ENCODE assay signal across 15 cellular contexts in the genomic region with DNA sequence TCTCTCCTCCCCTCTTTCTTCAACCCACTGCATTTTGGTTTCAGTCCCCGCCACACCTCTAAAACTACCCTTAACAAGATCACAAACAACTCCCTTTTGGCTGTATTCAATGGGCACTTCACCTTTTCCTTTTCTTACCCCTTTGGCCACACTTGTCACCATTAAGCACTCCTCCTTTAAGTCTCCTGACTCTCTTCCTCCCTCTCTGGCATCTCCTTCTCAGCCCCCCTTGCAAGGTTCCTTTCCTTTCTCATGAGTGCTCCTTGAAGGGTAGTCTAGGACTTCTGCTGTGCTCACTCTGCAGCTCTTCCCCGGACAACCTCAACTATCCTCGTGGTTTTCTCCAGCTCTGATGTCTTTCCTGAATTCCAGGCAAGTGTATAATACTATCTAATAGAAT.
DNase-seq lines count a peak whose midpoint lies in the region; TF ChIP-seq lines count a peak whose summit lies in the region.
"Had no signal": no experiment of that assay in that cellular context is flagged by ENCODE, and none has a peak within 500 bp of the region (broad histone marks: within the 10 kb centered on the region; RNA-seq: fewer than 3 reads in every experiment).

No MANE protein-coding gene starts in this region.

- H3K4ac ChIP-seq in mesendoderm (ENCODE audit: low read depth, low read length), result no peak overlapping the region

- H3K4me2 ChIP-seq in hepatocyte, result no peak overlapping the region
- H3K4me2 ChIP-seq in mesendoderm (ENCODE audit: low read length), result no peak overlapping the region

- H3K27me3 ChIP-seq in CD8-positive, alpha-beta memory T cell (ENCODE audit: insufficient read depth, low read length, poor library complexity, severe bottlenecking), result no peaks in the 10 kb centered on the region
- no peaks in the 10 kb centered on the region for H3K27me3 ChIP-seq in SJSA1 (replicated peaks)
- H3K27me3 ChIP-seq in hepatocyte, result no peaks in the 10 kb centered on the region
- H3K27me3 ChIP-seq in mesendoderm (ENCODE audit: insufficient read depth, low read length, poor library complexity), result no peaks in the 10 kb centered on the region

- H2BK5ac ChIP-seq in mesendoderm (ENCODE audit: low read length), result peak overlapping the region; percentile 17

- H4K8ac ChIP-seq in mesendoderm (ENCODE audit: low read depth, low read length), result no peak overlapping the region

- no peaks in the 10 kb centered on the region for H3K79me1 ChIP-seq in mesendoderm (ENCODE audit: low read length)

- H3K9me3 ChIP-seq in CD8-positive, alpha-beta memory T cell (ENCODE audit: low read length), result no peaks in the 10 kb centered on the region
- no peaks in the 10 kb centered on the region for H3K9me3 ChIP-seq in SJSA1 (replicated peaks)
- no peaks in the 10 kb centered on the region for H3K9me3 ChIP-seq in hepatocyte (ENCODE audit: low read depth)

- H2BK15ac ChIP-seq in mesendoderm (replicated peaks; ENCODE audit: low read depth), result no peak overlapping the region

- H2BK120ac ChIP-seq in mesendoderm (ENCODE audit: low read depth, low read length), result no peak overlapping the region

- H3K4me3 Mint-ChIP-seq in CD8-positive, alpha-beta memory T cell, result no peak overlapping the region
- H3K4me3 Mint-ChIP-seq in progenitor cell of endocrine pancreas (ENCODE audit: low read depth), result no peak overlapping the region
- H3K4me3 Mint-ChIP-seq: B cell; CD4-positive, alpha-beta T cell had no signal

- no peaks in the 10 kb centered on the region for H3K36me3 ChIP-seq in CD8-positive, alpha-beta memory T cell (ENCODE audit: insufficient read depth, low read length)
- H3K36me3 ChIP-seq in SJSA1, result no peaks in the 10 kb centered on the region
- H3K36me3 ChIP-seq in hepatocyte (replicated peaks; ENCODE audit: insufficient read depth, low read depth), result no peaks in the 10 kb centered on the region
- no peaks in the 10 kb centered on the region for H3K36me3 ChIP-seq in mesendoderm (ENCODE audit: control insufficient read depth, insufficient read depth, low read length)

- no peak overlapping the region for H4K5ac ChIP-seq in mesendoderm (ENCODE audit: low read length)

- peaks cover 0 to 11% (median 8%) of the 10 kb centered on the region in 3 donors for H3K4me1 Mint-ChIP-seq in CD8-positive, alpha-beta memory T cell
- H3K4me1 Mint-ChIP-seq in progenitor cell of endocrine pancreas (ENCODE audit: low read depth), result peaks cover 14% of the 10 kb centered on the region
- H3K4me1 Mint-ChIP-seq: B cell had no signal

- no peak overlapping the region for H2AK5ac ChIP-seq in mesendoderm (ENCODE audit: low read length)

- no peak overlapping the region for H3K9ac ChIP-seq in mesendoderm (ENCODE audit: low read length)

- peak overlapping the region; percentile 18 for H3K27ac ChIP-seq in CD8-positive, alpha-beta memory T cell (ENCODE audit: low read depth, low read length)
- peak overlapping the region; percentile 72; the same call in 1 of the 2 replicates for H3K27ac ChIP-seq in SJSA1
- peak overlapping the region; percentile 14 for H3K27ac ChIP-seq in hepatocyte
- no peak overlapping the region for H3K27ac ChIP-seq in mesendoderm (ENCODE audit: low read depth, low read length)
- H3K27ac ChIP-seq: HL-60 had no signal

- no peak overlapping the region for H3K56ac ChIP-seq in mesendoderm (ENCODE audit: low read length)

- peak overlapping the region; percentile 52 for H3K18ac ChIP-seq in mesendoderm (ENCODE audit: low read length)

- H3K4me1 ChIP-seq in CD8-positive, alpha-beta memory T cell (ENCODE audit: insufficient read depth, low read length), result no peaks in the 10 kb centered on the region
- H3K4me1 ChIP-seq in SJSA1 (replicated peaks), result peaks cover 53% of the 10 kb centered on the region
- peaks cover 14% of the 10 kb centered on the region for H3K4me1 ChIP-seq in hepatocyte (ENCODE audit: insufficient read depth)
- peaks cover 7% of the 10 kb centered on the region for H3K4me1 ChIP-seq in mesendoderm (ENCODE audit: control insufficient read depth, low read depth, low read length)

- H3K9me3 Mint-ChIP-seq in CD8-positive, alpha-beta memory T cell, result peaks cover 0 to 2% (median 0%) of the 10 kb centered on the region in 5 donors
- no peaks in the 10 kb centered on the region for H3K9me3 Mint-ChIP-seq in progenitor cell of endocrine pancreas (ENCODE audit: low read depth)
- H3K9me3 Mint-ChIP-seq: CD4-positive, alpha-beta T cell had no signal

- CTCF ChIA-PET in CD8-positive, alpha-beta memory T cell (lab: Charles Lee), result no interaction called here

- POLR2A ChIA-PET in CD8-positive, alpha-beta memory T cell (lab: Charles Lee), result no interaction called here

- no peaks in the 10 kb centered on the region for H3K9me2 ChIP-seq in hepatocyte (replicated peaks; ENCODE audit: insufficient read depth)

- peaks cover 0 to 2% of the 10 kb centered on the region in 2 donors for H3K27me3 Mint-ChIP-seq in CD8-positive, alpha-beta memory T cell
- peaks cover 4% of the 10 kb centered on the region for H3K27me3 Mint-ChIP-seq in progenitor cell of endocrine pancreas
- H3K27me3 Mint-ChIP-seq: CD4-positive, alpha-beta T cell had no signal

- H3K79me2 ChIP-seq in hepatocyte (no peaks in the 10 kb centered on the region), mesendoderm (ENCODE audit: control insufficient read depth, insufficient read depth, low read length) (no peaks in the 10 kb centered on the region)

- TF ChIP-seq CTCF in hepatocyte (IDR thresholded peaks at IDR 0.05; ENCODE audit: poor library complexity) (no peak), progenitor cell of endocrine pancreas (IDR thresholded peaks at IDR 0.05; ENCODE audit: unreplicated experiment) (no peak)

- 95% methylated on average over 3 of the region's 3 CpGs for WGBS in hepatocyte (ENCODE audit: low lambda C conversion rate, missing lambda C conversion rate)
- WGBS in mesendoderm (ENCODE audit: extremely low coverage, insufficient coverage, low lambda C conversion rate), result no CpG with 5 or more reads among the region's 3 CpGs

- no peak for DNase-seq in CD8-positive, alpha-beta memory T cell
- DNase-seq in SJSA1 (ENCODE audit: low read depth in 1 of 2, low spot score in 2 of 2), result no peak
- no peak for DNase-seq in hepatocyte (ENCODE audit: low spot score)
- no peak for DNase-seq in mesendoderm
- DNase-seq in NOMO-1 treated with DMSO at 0.1 percent for 48 hours (lab: John Stamatoyannopoulos, UW; ENCODE audit: unreplicated experiment), result no peak
- DNase-seq in progenitor cell of endocrine pancreas (ENCODE audit: low spot score, unreplicated experiment), result no peak
- DNase-seq in ACHN, result no peak
- DNase-seq: 8988T; C1 segment of cervical spinal cord; CD4-positive, alpha-beta T cell; DMS79; H7 had no signal

- no peak overlapping the region for H3K27ac Mint-ChIP-seq in CD8-positive, alpha-beta memory T cell
- no peak overlapping the region for H3K27ac Mint-ChIP-seq in progenitor cell of endocrine pancreas
- H3K27ac Mint-ChIP-seq: B cell; CD4-positive, alpha-beta T cell had no signal

- H3K36me3 Mint-ChIP-seq in CD8-positive, alpha-beta memory T cell, result no peaks in the 10 kb centered on the region
- H3K36me3 Mint-ChIP-seq in progenitor cell of endocrine pancreas (ENCODE audit: insufficient read depth), result no peaks in the 10 kb centered on the region

- no peaks in the 10 kb centered on the region for H4K20me1 ChIP-seq in hepatocyte (ENCODE audit: insufficient read depth, poor library complexity, severe bottlenecking)

- in situ Hi-C loops in ACHN (cut with HindIII; ENCODE audit: low pct_ligation_motif_present, low pct_unique_long_range_greater_than_20kb, low sequenced_read_pairs), result no loop called here

- no peak overlapping the region for H3K23ac ChIP-seq in mesendoderm (ENCODE audit: low read length)

- H3K4me3 ChIP-seq in CD8-positive, alpha-beta memory T cell (ENCODE audit: low read length), result no peak overlapping the region
- no peak overlapping the region for H3K4me3 ChIP-seq in SJSA1
- H3K4me3 ChIP-seq in hepatocyte, result no peak overlapping the region
- no peak overlapping the region for H3K4me3 ChIP-seq in mesendoderm (ENCODE audit: low read length)
- H3K4me3 ChIP-seq: GM12878 had no signal

- no peak overlapping the region for H2AFZ ChIP-seq in hepatocyte
